30 cellular contexts compared by ENCODE assay signal in genomic region chr17:55330344-55330933, GRCh38.
"Had no signal": no experiment of that assay in that cellular context is flagged by ENCODE, and none has a peak within 500 bp of the region (broad histone marks: within the 10 kb centered on the region; RNA-seq: fewer than 3 reads in every experiment).

No MANE protein-coding gene starts in this region.

- H3K27ac ChIP-seq: cardiac muscle cell, PC-9, RWPE1, VCaP had no signal

- H3K27me3 ChIP-seq: cardiac muscle cell had no signal

- H3K36me3 ChIP-seq: cardiac muscle cell had no signal

- H3K27me3 Mint-ChIP-seq: activated B cell treated with CpG ODN at 0.5 μM for 24 hours; activated naive CD8-positive, alpha-beta T cell treated with anti-CD3 and anti-CD28 coated beads for 36 hours had no signal

- H3K4me1 Mint-ChIP-seq: activated B cell treated with CpG ODN at 0.5 μM for 24 hours had no signal

- H3K27ac Mint-ChIP-seq: activated B cell treated with CpG ODN at 0.5 μM for 24 hours; activated CD4-positive, alpha-beta memory T cell treated with anti-CD3 and anti-CD28 coated beads, Interleukin-2, amount 10 ng/mL, durations not matched to agents 7 days and 5 days; activated naive CD8-positive, alpha-beta T cell treated with anti-CD3 and anti-CD28 coated beads for 36 hours; activated T-cell treated with anti-CD3 and anti-CD28 coated beads, Interleukin-2, amount 50 U/mL, for 72 hours; activated T-helper 17 cell treated with anti-CD3 and anti-CD28 coated beads, Interleukin-2, amount 50 U/mL, for 72 hours had no signal

- H3K4me3 ChIP-seq: cardiac muscle cell, PC-9 had no signal

- H3K9me3 Mint-ChIP-seq: activated B cell treated with CpG ODN at 0.5 μM for 24 hours had no signal

- ATAC-seq: activated T-cell treated with anti-CD3 and anti-CD28 coated beads, Interleukin-2, amount 50 U/mL, for 72 hours; activated T-helper 17 cell treated with anti-CD3 and anti-CD28 coated beads, Interleukin-2, amount 50 U/mL, for 72 hours; Right ventricle myocardium inferior had no signal

- DNase-seq: activated B cell treated with CpG ODN at 0.5 μM for 24 hours; activated CD4-positive, alpha-beta memory T cell treated with anti-CD3 and anti-CD28 coated beads, Interleukin-2, amount 10 ng/mL, durations not matched to agents 7 days and 5 days; activated CD4-positive, alpha-beta T cell treated with anti-CD3 and anti-CD28 coated beads for 1 hour; activated CD4-positive, alpha-beta T cell treated with anti-CD3 and anti-CD28 coated beads for 48 hours; activated effector memory CD4-positive, alpha-beta T cell treated with anti-CD3 and anti-CD28 coated beads, Interleukin-2, amount 50 U/mL, for 16 hours; activated naive CD4-positive, alpha-beta T cell; activated naive CD4-positive, alpha-beta T cell treated with anti-CD3 and anti-CD28 coated beads, Interleukin-2, amount 50 U/mL, for 16 hours; activated naive CD8-positive, alpha-beta T cell treated with anti-CD3 and anti-CD28 coated beads for 36 hours; activated T-cell treated with anti-CD3 and anti-CD28 coated beads, Interleukin-2, amount 50 U/mL, for 1 hour; activated T-cell treated with anti-CD3 and anti-CD28 coated beads, Interleukin-2, amount 50 U/mL, for 72 hours; amniotic stem cell; aorta; KG1; MM.1S; MV-4-11; NCI-H1092; NCI-H1436 treated with DMSO at 0.1 percent for 48 hours; NCI-H1694 treated with DMSO at 0.1 percent for 48 hours; NCI-H526; NCI-H748 treated with DMSO at 0.1 percent for 48 hours; PC-9; SW 1271; T-helper 1 cell; T-helper 2 cell; T-helper 9 cell had no signal

- H3K4me3 Mint-ChIP-seq: activated B cell treated with CpG ODN at 0.5 μM for 24 hours; activated CD4-positive, alpha-beta memory T cell treated with anti-CD3 and anti-CD28 coated beads, Interleukin-2, amount 10 ng/mL, durations not matched to agents 7 days and 5 days; activated naive CD8-positive, alpha-beta T cell treated with anti-CD3 and anti-CD28 coated beads for 36 hours; activated T-cell treated with anti-CD3 and anti-CD28 coated beads, Interleukin-2, amount 50 U/mL, for 72 hours; activated T-helper 17 cell treated with anti-CD3 and anti-CD28 coated beads, Interleukin-2, amount 50 U/mL, for 72 hours had no signal
